8 cellular contexts compared by ENCODE assay signal in genomic region chr3:192917508-192918274, GRCh38. TPM values are rescaled to one million over a fixed set of nuclear protein-coding genes. Genes with fewer than 3 reads are reported as not detected.
DNase-seq lines count a peak whose midpoint lies in the region; ATAC-seq and TF ChIP-seq lines count a peak whose summit lies in the region.

Gene MB21D2, minus strand, starts transcription at chr3:192917856. Its CDS starts 16 bp downstream, at chr3:192917840.

- H3K27me3 ChIP-seq in body of pancreas = no peaks in the 10 kb centered on the region
- H3K27me3 ChIP-seq in hepatocyte = no peaks in the 10 kb centered on the region
- H3K27me3 ChIP-seq in rectal smooth muscle tissue (ENCODE audit: control insufficient read depth, insufficient read depth, low read length) = no peaks in the 10 kb centered on the region

- peak within 1 kb of the TSS; percentile 88 for H3K27ac Mint-ChIP-seq in T-helper 2 cell treated with Interferon-gamma antibody and Interleukin-4, amounts not matched to agents 5 μg/mL and 100 μg/mL, for 36 hours

- POLR2A ChIA-PET in OCI-LY7 (lab: Charles Lee) = no interaction called here

- no peaks in the 10 kb centered on the region for H3K9me2 ChIP-seq in hepatocyte (replicated peaks; ENCODE audit: insufficient read depth)
- no peaks in the 10 kb centered on the region for H3K9me2 ChIP-seq in OCI-LY7 (ENCODE audit: insufficient read depth, low read length)

- H3K79me2 ChIP-seq in hepatocyte = peaks cover 45% of the 10 kb centered on the region
- H3K79me2 ChIP-seq in OCI-LY7 (ENCODE audit: insufficient read depth, low read depth, low read length) = no peaks in the 10 kb centered on the region

- H3K9ac ChIP-seq in rectal smooth muscle tissue (ENCODE audit: low read length) = peak within 1 kb of the TSS; percentile 75

- H3K9me3 ChIP-seq in body of pancreas (no peaks in the 10 kb centered on the region), hepatocyte (ENCODE audit: low read depth) (no peaks in the 10 kb centered on the region), OCI-LY7 (ENCODE audit: low read length) (no peaks in the 10 kb centered on the region)

- intact Hi-C loops in body of pancreas (cut with DNase I) = no loop called here
- intact Hi-C loops in OCI-LY7 (cut with micrococcal nuclease; ENCODE audit: unreplicated experiment) = no loop called here

- ATAC-seq in GM18508 (IDR thresholded peaks at IDR 0.05; ENCODE audit: insufficient read depth, unreplicated experiment) (peak; percentile 42), HG02763 (IDR thresholded peaks at IDR 0.05; ENCODE audit: unreplicated experiment) (peak; percentile 61), body of pancreas (peak; percentile 76)

- peaks cover 15% of the 10 kb centered on the region for H4K20me1 ChIP-seq in hepatocyte (ENCODE audit: insufficient read depth, poor library complexity, severe bottlenecking)
- H4K20me1 ChIP-seq in OCI-LY7 (ENCODE audit: insufficient read depth, low read length) = no peaks in the 10 kb centered on the region

- H3K9me3 Mint-ChIP-seq in T-helper 2 cell treated with Interferon-gamma antibody and Interleukin-4, amounts not matched to agents 5 μg/mL and 100 μg/mL, for 36 hours = no peaks in the 10 kb centered on the region

- peak within 1 kb of the TSS; percentile 94 for H3K4me3 Mint-ChIP-seq in T-helper 2 cell treated with Interferon-gamma antibody and Interleukin-4, amounts not matched to agents 5 μg/mL and 100 μg/mL, for 36 hours

- H3K36me3 Mint-ChIP-seq in T-helper 2 cell treated with Interferon-gamma antibody and Interleukin-4, amounts not matched to agents 5 μg/mL and 100 μg/mL, for 36 hours (ENCODE audit: low read depth) = peaks cover 2% of the 10 kb centered on the region

- H3K27ac ChIP-seq in body of pancreas (peak within 1 kb of the TSS; percentile 9 to 94 (median 85)), hepatocyte (peak within 1 kb of the TSS; percentile 99), rectal smooth muscle tissue (ENCODE audit: low read depth, low read length) (peak within 1 kb of the TSS; percentile 91), OCI-LY7 (ENCODE audit: low read depth, low read length, poor library complexity, severe bottlenecking) (no peak within 1 kb of the TSS)

- 0 to 1% methylated on average over 31 to 45 of the region's 60 CpGs for WGBS in body of pancreas, 2 donors
- under 1% methylated on average over 26 of the region's 60 CpGs for WGBS in hepatocyte (ENCODE audit: low lambda C conversion rate, missing lambda C conversion rate)

- BruUV-seq in OCI-LY7 (replicated peaks; lab: Mats Ljungman, UMichigan) = no TSS peak

- peaks cover 64% of the 10 kb centered on the region for H3K27me3 Mint-ChIP-seq in T-helper 2 cell treated with Interferon-gamma antibody and Interleukin-4, amounts not matched to agents 5 μg/mL and 100 μg/mL, for 36 hours (ENCODE audit: low read depth)

- H3K4me3 ChIP-seq in body of pancreas = peak within 1 kb of the TSS; percentile 80 to 91
- H3K4me3 ChIP-seq in hepatocyte = peak within 1 kb of the TSS; percentile 98
- peak within 1 kb of the TSS; percentile 87 for H3K4me3 ChIP-seq in rectal smooth muscle tissue (ENCODE audit: low read length)
- H3K4me3 ChIP-seq in OCI-LY7 (ENCODE audit: low read depth, low read length, poor library complexity, severe bottlenecking) = no peak within 1 kb of the TSS

- peaks cover 29% of the 10 kb centered on the region for H3K4me1 Mint-ChIP-seq in T-helper 2 cell treated with Interferon-gamma antibody and Interleukin-4, amounts not matched to agents 5 μg/mL and 100 μg/mL, for 36 hours (ENCODE audit: low read depth)

- CTCF ChIA-PET in OCI-LY7 (lab: Charles Lee; ENCODE audit: unreplicated experiment) = no interaction called here

- DNase-seq in NCI-H1417 (lab: John Stamatoyannopoulos, UW) = peak; percentile 74 to 97 (median 94)
- DNase-seq in T-helper 2 cell treated with Interferon-gamma antibody and Interleukin-4, amounts not matched to agents 5 μg/mL and 100 μg/mL, for 36 hours (ENCODE audit: low spot score) = peak; percentile 70
- DNase-seq in body of pancreas = peak; percentile 49 to 72 (median 63)
- DNase-seq in hepatocyte (ENCODE audit: low spot score) = peak; percentile 90
- no peak for DNase-seq in OCI-LY7 (ENCODE audit: low spot score)

- peak in 2 of 7 experiments; percentile 22 to 24 for TF ChIP-seq CTCF in body of pancreas (IDR thresholded peaks at IDR 0.05)
- TF ChIP-seq CTCF in hepatocyte (IDR thresholded peaks at IDR 0.05; ENCODE audit: poor library complexity) = no peak
- TF ChIP-seq CTCF in OCI-LY7 (conservative IDR thresholded peaks at IDR 0.05; ENCODE audit: low read length) = no peak

- H3K36me3 ChIP-seq in body of pancreas (replicated peaks in 1 of 2; ENCODE audit: insufficient read depth in 1 of 2, low read depth in 2 of 2) (no peaks in the 10 kb centered on the region), hepatocyte (replicated peaks; ENCODE audit: insufficient read depth, low read depth) (no peaks in the 10 kb centered on the region), rectal smooth muscle tissue (ENCODE audit: control insufficient read depth, insufficient read depth, low read length) (no peaks in the 10 kb centered on the region), OCI-LY7 (ENCODE audit: insufficient read depth, low read length) (no peaks in the 10 kb centered on the region)

- H2AFZ ChIP-seq in hepatocyte = peak within 1 kb of the TSS; percentile 77
- H2AFZ ChIP-seq in OCI-LY7 (ENCODE audit: low read length) = no peak within 1 kb of the TSS

- H3K4me2 ChIP-seq in hepatocyte (peak within 1 kb of the TSS; percentile 94), OCI-LY7 (ENCODE audit: low read length) (no peak within 1 kb of the TSS)

- H3K4me1 ChIP-seq in body of pancreas (peaks cover 16% of the 10 kb centered on the region), hepatocyte (ENCODE audit: insufficient read depth) (peaks cover 25% of the 10 kb centered on the region), rectal smooth muscle tissue (ENCODE audit: control insufficient read depth, insufficient read depth, low read length) (peaks cover 11% of the 10 kb centered on the region), OCI-LY7 (ENCODE audit: insufficient read depth, low read length, poor library complexity, severe bottlenecking) (no peaks in the 10 kb centered on the region)

- TF ChIP-seq POLR2A in body of pancreas (IDR thresholded peaks at IDR 0.05) = peak; percentile 26 to 67 (median 61)

RNA-seq across cellular contexts. Expression of gene MB21D2, which starts in this region (rescaled TPM):
- total RNA-seq in body of pancreas (1 to 10 TPM in 1 of 2 donors, under 1 TPM in 1; 0.66 to 1.8 TPM), hepatocyte (22.1 and 23.0 TPM in 2 replicates), OCI-LY7 (2022) (not detected in 2 replicates)
- polyA plus RNA-seq in hepatocyte = 7.6 and 9.1 TPM in 2 replicates
- total RNA-seq in OCI-LY7 (2014; rRNA removed; shearing (Covaris generic)) = 0.06 TPM in 1 of 2 replicates, not detected in the other
